In genomic region chr4:99435154-99435553, GRCh38 we compare ENCODE assay signal across 25 cellular contexts. TPM values are rescaled to one million over a fixed set of nuclear protein-coding genes. Genes with fewer than 3 reads are reported as not detected.
DNase-seq lines count a peak whose midpoint lies in the region; ATAC-seq, FAIRE-seq and TF ChIP-seq lines count a peak whose summit lies in the region.
"Had no signal": no experiment of that assay in that cellular context is flagged by ENCODE, and none has a peak within 500 bp of the region (broad histone marks: within the 10 kb centered on the region; RNA-seq: fewer than 3 reads in every experiment).

Gene ADH7 (minus strand): TSS chr4:99435342. CDS start chr4:99435233, 109 bp downstream.

- H3K14ac ChIP-seq in H9 (ENCODE audit: insufficient read depth, low read length), result no peak within 1 kb of the TSS

- no peak within 1 kb of the TSS for H3K4me2 ChIP-seq in keratinocyte (ENCODE audit: control insufficient read depth, extremely low read depth, insufficient read depth, low read depth, low read length)
- H3K4me2 ChIP-seq in H9 (ENCODE audit: insufficient read depth, insufficient read length, low read length), result no peak within 1 kb of the TSS

- no peaks in the 10 kb centered on the region for H3K36me3 ChIP-seq in adipocyte (ENCODE audit: control insufficient read depth, insufficient read depth, low read length, severe bottlenecking)
- H3K36me3 ChIP-seq in esophagus (ENCODE audit: control insufficient read depth in 2 of 2, insufficient read depth in 2 of 2, low read length in 1 of 2), result no peaks in the 10 kb centered on the region
- H3K36me3 ChIP-seq in keratinocyte (ENCODE audit: control insufficient read depth in 2 of 2, extremely low read depth in 1 of 2, insufficient read depth in 2 of 2, low read length in 2 of 2), result no peaks in the 10 kb centered on the region
- H3K36me3 ChIP-seq: BE2C had no signal

- DNase-seq in adipocyte (ENCODE audit: low read depth), result peak; percentile 7
- no peak for DNase-seq in keratinocyte (ENCODE audit: low read depth, low spot score)
- no peak for DNase-seq in SK-N-DZ (ENCODE audit: low spot score)
- no peak for DNase-seq in H9
- no peak for DNase-seq in NCI-H2107 treated with DMSO at 0.1 percent for 48 hours (lab: John Stamatoyannopoulos, UW; ENCODE audit: unreplicated experiment)
- DNase-seq: ACHN; BE2C; C1 segment of cervical spinal cord; CD4-positive, CD25-positive, alpha-beta regulatory T cell; CD8-positive, alpha-beta memory T cell; COR-L47; DMS 273 treated with DMSO at 0.1 percent for 48 hours; DMS53; DND-41; EL; GM23248; HCEC 1CT had no signal

- no peak for ATAC-seq in HG03139 (IDR thresholded peaks at IDR 0.05; ENCODE audit: unreplicated experiment)
- ATAC-seq: GM12878 had no signal

- peak; percentile 67 for FAIRE-seq in keratinocyte (lab: Jason Lieb, UNC)
- FAIRE-seq: A204.1, GM19239 had no signal

- H3K27ac Mint-ChIP-seq in H9, result no peak within 1 kb of the TSS; a peak in 1 of 7 replicates
- H3K27ac Mint-ChIP-seq: CD4-positive, CD25-positive, alpha-beta regulatory T cell; CD8-positive, alpha-beta memory T cell had no signal

- no peaks in the 10 kb centered on the region for H3K27me3 ChIP-seq in adipocyte (replicated peaks; ENCODE audit: control insufficient read depth, insufficient read depth, low read length)
- no peaks in the 10 kb centered on the region for H3K27me3 ChIP-seq in esophagus (ENCODE audit: control insufficient read depth in 1 of 2, insufficient read depth in 2 of 2, low read length in 2 of 2)
- no peaks in the 10 kb centered on the region for H3K27me3 ChIP-seq in keratinocyte (ENCODE audit: control insufficient read depth, extremely low read depth, insufficient read depth, low read length)
- H3K27me3 ChIP-seq in H9 (ENCODE audit: insufficient read depth, low read length), result no peaks in the 10 kb centered on the region
- H3K27me3 ChIP-seq: BE2C had no signal

- dilution Hi-C loops in keratinocyte (cut with MboI; ENCODE audit: extremely low pct_ligation_motif_present, low sequenced_read_pairs), result no loop called here

- H3K56ac ChIP-seq in H9 (ENCODE audit: insufficient read length, low read depth, low read length), result no peak within 1 kb of the TSS

- no peak within 1 kb of the TSS for H3K4me3 Mint-ChIP-seq in H9
- H3K4me3 Mint-ChIP-seq: CD4-positive, CD25-positive, alpha-beta regulatory T cell; CD8-positive, alpha-beta memory T cell had no signal

- H4K20me1 ChIP-seq in keratinocyte (ENCODE audit: control insufficient read depth, extremely low read depth, insufficient read depth, low read length) (no peaks in the 10 kb centered on the region), H9 (ENCODE audit: control insufficient read depth, insufficient read depth, insufficient read length) (no peaks in the 10 kb centered on the region)

- no peak within 1 kb of the TSS for H2BK12ac ChIP-seq in H9 (ENCODE audit: insufficient read length, low read depth, low read length)

- WGBS in esophagus, 2 donors, result 49 to 70% methylated on average over 1 of the region's 1 CpG
- WGBS in H9 (ENCODE audit: extremely low coverage, insufficient read length, low lambda C conversion rate), result no CpG with 5 or more reads among the region's 1 CpG

- no peak within 1 kb of the TSS for H4K8ac ChIP-seq in H9 (replicated peaks; ENCODE audit: insufficient read length, low read depth, low read length)

- no peak within 1 kb of the TSS for H4K5ac ChIP-seq in H9 (ENCODE audit: insufficient read length, low read depth, low read length)

- H2BK20ac ChIP-seq in H9 (ENCODE audit: low read depth, low read length, poor library complexity, severe bottlenecking), result no peak within 1 kb of the TSS

- H3K79me2 ChIP-seq in keratinocyte (ENCODE audit: control insufficient read depth, insufficient read depth, low read length) (no peaks in the 10 kb centered on the region), H9 (ENCODE audit: insufficient read depth, low read length) (no peaks in the 10 kb centered on the region)

- H3K27ac ChIP-seq in esophagus (ENCODE audit: low read depth in 2 of 2, low read length in 1 of 2) (peak within 1 kb of the TSS; percentile 83 to 85), keratinocyte (ENCODE audit: control insufficient read depth, insufficient read depth, low read length) (no peak within 1 kb of the TSS), H9 (ENCODE audit: insufficient read length, low read depth, low read length) (no peak within 1 kb of the TSS)
- H3K27ac ChIP-seq: GM23248 had no signal

- no peak within 1 kb of the TSS for H2BK120ac ChIP-seq in H9 (ENCODE audit: low read depth, low read length, poor library complexity, severe bottlenecking)

- no peaks in the 10 kb centered on the region for H3K79me1 ChIP-seq in H9 (ENCODE audit: insufficient read depth, low read depth, low read length, poor library complexity, severe bottlenecking)

- no peaks in the 10 kb centered on the region for H3K4me1 Mint-ChIP-seq in H9
- H3K4me1 Mint-ChIP-seq: CD4-positive, CD25-positive, alpha-beta regulatory T cell; CD8-positive, alpha-beta memory T cell had no signal

- H4K91ac ChIP-seq in H9 (ENCODE audit: insufficient read length, low read depth, low read length), result no peak within 1 kb of the TSS

- no peak within 1 kb of the TSS for H2AK5ac ChIP-seq in H9 (ENCODE audit: insufficient read length, low read length)

- H3K9me3 Mint-ChIP-seq in H9, result no peaks in the 10 kb centered on the region
- H3K9me3 Mint-ChIP-seq: CD8-positive, alpha-beta memory T cell had no signal

- H2BK15ac ChIP-seq in H9 (ENCODE audit: low read depth, low read length), result no peak within 1 kb of the TSS

- H3T11ph ChIP-seq in H9 (ENCODE audit: low read length), result no peak within 1 kb of the TSS

- H3K9me3 ChIP-seq in adipocyte (ENCODE audit: control insufficient read depth, low read length) (no peaks in the 10 kb centered on the region), esophagus (ENCODE audit: control insufficient read depth in 2 of 2, insufficient read depth in 1 of 2, low read depth in 1 of 2, low read length in 1 of 2) (no peaks in the 10 kb centered on the region), keratinocyte (ENCODE audit: control insufficient read depth, low read depth, low read length) (no peaks in the 10 kb centered on the region), H9 (ENCODE audit: control insufficient read depth, low read depth, low read length) (no peaks in the 10 kb centered on the region)
- H3K9me3 ChIP-seq: BE2C had no signal

- H3K36me3 Mint-ChIP-seq in H9 (ENCODE audit: insufficient read depth in 1 of 3, low read depth in 3 of 3), result no peaks in the 10 kb centered on the region
- H3K36me3 Mint-ChIP-seq: CD4-positive, CD25-positive, alpha-beta regulatory T cell; CD8-positive, alpha-beta memory T cell had no signal

- H3K9me1 ChIP-seq in keratinocyte (ENCODE audit: control insufficient read depth, extremely low read depth, insufficient read depth, low read length), result no peaks in the 10 kb centered on the region

- no peak within 1 kb of the TSS for H3K4ac ChIP-seq in H9 (ENCODE audit: low read depth, low read length)

- H3K9ac ChIP-seq in adipocyte (ENCODE audit: low read length) (no peak within 1 kb of the TSS), keratinocyte (ENCODE audit: control insufficient read depth, extremely low read depth, insufficient read depth, low read length) (no peak within 1 kb of the TSS), H9 (ENCODE audit: extremely low read depth, insufficient read length, low read length) (no peak within 1 kb of the TSS)
- H3K9ac ChIP-seq: GM23248 had no signal

- H3K4me1 ChIP-seq in adipocyte (ENCODE audit: control insufficient read depth, insufficient read depth, low read length) (peaks cover 27% of the 10 kb centered on the region), esophagus (ENCODE audit: control insufficient read depth in 2 of 2, insufficient read depth in 2 of 2, low read length in 1 of 2) (peaks cover 0 to 8% of the 10 kb centered on the region in 2 donors), keratinocyte (ENCODE audit: control insufficient read depth, extremely low read depth, insufficient read depth, low read length) (peaks cover 20% of the 10 kb centered on the region), H9 (ENCODE audit: insufficient read depth, low read length) (no peaks in the 10 kb centered on the region)
- H3K4me1 ChIP-seq: BE2C had no signal

- H3K23me2 ChIP-seq in H9 (ENCODE audit: insufficient read length, low read depth, low read length, poor library complexity, severe bottlenecking), result no peaks in the 10 kb centered on the region

- H3K27me3 Mint-ChIP-seq in H9 (ENCODE audit: low read depth), result no peaks in the 10 kb centered on the region

- H3K4me3 ChIP-seq in adipocyte (ENCODE audit: low read length) (no peak within 1 kb of the TSS), esophagus (ENCODE audit: low read depth in 1 of 2, low read length in 2 of 2) (peak within 1 kb of the TSS; percentile 36 to 58), keratinocyte (ENCODE audit: control insufficient read depth in 2 of 3, extremely low read depth in 1 of 3, insufficient read depth in 2 of 3, low read depth in 1 of 3, low read length in 3 of 3) (no peak within 1 kb of the TSS)
- H3K4me3 ChIP-seq: GM12878, GM23248 had no signal

- no peak within 1 kb of the TSS for H2AFZ ChIP-seq in keratinocyte (ENCODE audit: control insufficient read depth, low read length)
- no peak within 1 kb of the TSS for H2AFZ ChIP-seq in H9 (ENCODE audit: low read length)
- H2AFZ ChIP-seq: GM23248 had no signal

- no peak for TF ChIP-seq CTCF in keratinocyte (optimal IDR thresholded peaks at IDR 0.05 in 1 of 3, IDR thresholded peaks at IDR 0.05 in 1 of 3, conservative IDR thresholded peaks at IDR 0.05 in 1 of 3; ENCODE audit: extremely low read depth in 1 of 3, insufficient read depth in 2 of 3, low read length in 3 of 3)
- TF ChIP-seq CTCF in H9 (conservative IDR thresholded peaks at IDR 0.05), result no peak

- H3K23ac ChIP-seq in H9 (ENCODE audit: insufficient read length, low read depth, low read length), result no peak within 1 kb of the TSS

- no peak within 1 kb of the TSS for H2BK5ac ChIP-seq in H9 (ENCODE audit: insufficient read length, low read length)

- no peak within 1 kb of the TSS for H3K18ac ChIP-seq in H9 (ENCODE audit: insufficient read length, low read depth, low read length)

RNA-seq across cellular contexts. Expression of gene ADH7, which starts in this region (rescaled TPM):
- 100 to 1,000 TPM; 208 to 250 TPM for polyA plus RNA-seq in esophagus
- 0.16 to 2.2 TPM (median 0.56 TPM) in 3 replicates for polyA plus RNA-seq in keratinocyte
- polyA plus RNA-seq in keratinocyte (2011; ENCODE audit: low read depth), result 1.3 TPM
- 0.19 and 0.32 TPM in 2 replicates for polyA plus RNA-seq in keratinocyte (2011; cell fraction: cytosol; rRNA removed)
- 0.51 and 0.85 TPM in 2 replicates for polyA plus RNA-seq in keratinocyte (2011; cell fraction: nucleus; rRNA removed)
- polyA plus RNA-seq in keratinocyte (2012; ENCODE audit: low replicate concordance), result 0.06 and 0.93 TPM in 2 replicates
- polyA minus RNA-seq in keratinocyte, result 1.6 TPM in 1 of 3 replicates, not detected in the others
- not detected for polyA minus RNA-seq in keratinocyte (2011; cell fraction: cytosol; rRNA and poly(A)+ RNA removed)
- polyA minus RNA-seq in keratinocyte (2011; cell fraction: nucleus; rRNA and poly(A)+ RNA removed), result 0.78 TPM in 1 of 2 replicates, not detected in the other
- not detected in 2 replicates for polyA plus RNA-seq in SK-N-DZ (2014; cell fraction: cytosol; rRNA removed)
- not detected in 2 replicates for polyA plus RNA-seq in SK-N-DZ (2014; cell fraction: nucleus; rRNA removed)
- not detected in 2 replicates for total RNA-seq in H9 (2021)
- total RNA-seq: CD4-positive, CD25-positive, alpha-beta regulatory T cell; CD8-positive, alpha-beta memory T cell; G401; GM12878; GM23248; H4; HT-29 had no signal
- polyA plus RNA-seq: CD4-positive, CD25-positive, alpha-beta regulatory T cell; CD8-positive, alpha-beta memory T cell; GM12878; GM23248 had no signal

Comparison
In these comparisons a context has a peak if more than half of its experiments do, and no peak if none do; other contexts are left out.
1. RNA of gene ADH7 (polyA plus RNA-seq): 208 to 250 TPM in esophagus; 0.06 to 2.2 TPM in keratinocyte; every median in the first group is over 10 times any median in the second.
2. H3K4me3 ChIP-seq: peak in esophagus (2 of 2); none in adipocyte (single experiment) and keratinocyte (0 of 3).
3. H3K27ac ChIP-seq: peak in esophagus (2 of 2); none in keratinocyte (single experiment) and H9 (single experiment).